Comparison of ENCODE assay signal across 9 cellular contexts in genomic region chrX:18886005-18886343, GRCh38.
A peak's percentile ranks its signal among the peaks of the same experiment; 100 is the strongest.
DNase-seq lines count a peak whose midpoint lies in the region; ATAC-seq and TF ChIP-seq lines count a peak whose summit lies in the region.
"Had no signal": no experiment of that assay in that cellular context is flagged by ENCODE, and none has a peak within 500 bp of the region (broad histone marks: within the 10 kb centered on the region; RNA-seq: fewer than 3 reads in every experiment).

No MANE protein-coding gene starts in this region.

- no peaks in the 10 kb centered on the region for H3K9me3 Mint-ChIP-seq in activated CD4-positive, alpha-beta T cell treated with anti-CD3 and anti-CD28 coated beads for 36 hours (ENCODE audit: low read depth)
- H3K9me3 Mint-ChIP-seq in activated T-helper 1 cell treated with anti-CD3 and anti-CD28 coated beads, Interleukin-12 subunit alpha, Interleukin-12 subunit beta, Interleukin-2, Interleukin-4 antibody, amounts not matched to agents 30 ng/mL and 10 ng/mL and 1 ng/mL, durations not matched to agents 14 hours and 24 hours and 36 hours, result no peaks in the 10 kb centered on the region

- no peak for TF ChIP-seq POLR2A in transverse colon (IDR thresholded peaks at IDR 0.05)

- peak; percentile 47 for ATAC-seq in activated CD4-positive, alpha-beta T cell treated with anti-CD3 and anti-CD28 coated beads for 36 hours
- ATAC-seq in HG02981 (IDR thresholded peaks at IDR 0.05; ENCODE audit: unreplicated experiment) (peak; percentile 28), left colon (peak; percentile 3)

- no peaks in the 10 kb centered on the region for H3K9me3 ChIP-seq in transverse colon

- H3K4me3 Mint-ChIP-seq in activated CD4-positive, alpha-beta T cell treated with anti-CD3 and anti-CD28 coated beads for 36 hours, result peak overlapping the region; percentile 68
- H3K4me3 Mint-ChIP-seq in activated T-helper 1 cell treated with anti-CD3 and anti-CD28 coated beads, Interleukin-12 subunit alpha, Interleukin-12 subunit beta, Interleukin-2, Interleukin-4 antibody, amounts not matched to agents 30 ng/mL and 10 ng/mL and 1 ng/mL, durations not matched to agents 14 hours and 24 hours and 36 hours, result peak overlapping the region; percentile 85

- no peaks in the 10 kb centered on the region for H3K27me3 Mint-ChIP-seq in activated CD4-positive, alpha-beta T cell treated with anti-CD3 and anti-CD28 coated beads for 36 hours
- H3K27me3 Mint-ChIP-seq in activated T-helper 1 cell treated with anti-CD3 and anti-CD28 coated beads, Interleukin-12 subunit alpha, Interleukin-12 subunit beta, Interleukin-2, Interleukin-4 antibody, amounts not matched to agents 30 ng/mL and 10 ng/mL and 1 ng/mL, durations not matched to agents 14 hours and 24 hours and 36 hours (ENCODE audit: insufficient read depth), result peaks cover 2% of the 10 kb centered on the region

- H3K4me3 ChIP-seq in transverse colon, result peak overlapping the region in 3 of 4 donors; percentile 24 to 51 (median 27)

- TF ChIP-seq EP300 in transverse colon (IDR thresholded peaks at IDR 0.05; ENCODE audit: low read depth), result no peak

- in situ Hi-C loops in transverse colon (cut with MboI; ENCODE audit: low pct_ligation_motif_present in 1 of 4, low pct_unique_long_range_greater_than_20kb in 1 of 4, low sequenced_read_pairs in 3 of 4), result loop anchor here in 3 of 4 donors (25.0 kb wide), 1 partner anchor 474 kb away; no protein-coding TSS in a partner anchor

- H3K4me1 Mint-ChIP-seq in activated CD4-positive, alpha-beta T cell treated with anti-CD3 and anti-CD28 coated beads for 36 hours, result peaks cover 29% of the 10 kb centered on the region
- H3K4me1 Mint-ChIP-seq in activated T-helper 1 cell treated with anti-CD3 and anti-CD28 coated beads, Interleukin-12 subunit alpha, Interleukin-12 subunit beta, Interleukin-2, Interleukin-4 antibody, amounts not matched to agents 30 ng/mL and 10 ng/mL and 1 ng/mL, durations not matched to agents 14 hours and 24 hours and 36 hours (ENCODE audit: low read depth), result peaks cover 19% of the 10 kb centered on the region

- peak overlapping the region; percentile 67 to 84 (median 79) for H3K27ac ChIP-seq in transverse colon

- H3K4me1 ChIP-seq in transverse colon, result peaks cover 0 to 21% (median 10%) of the 10 kb centered on the region in 4 donors

- 45% methylated on average over 12 of the region's 12 CpGs; no CpG with 5 or more reads in 1 of the 2 donors for WGBS in transverse colon (ENCODE audit: low coverage in 1 of 2), 2 donors

- no peaks in the 10 kb centered on the region for H3K36me3 Mint-ChIP-seq in activated CD4-positive, alpha-beta T cell treated with anti-CD3 and anti-CD28 coated beads for 36 hours (ENCODE audit: low read depth)
- peaks cover 3% of the 10 kb centered on the region for H3K36me3 Mint-ChIP-seq in activated T-helper 1 cell treated with anti-CD3 and anti-CD28 coated beads, Interleukin-12 subunit alpha, Interleukin-12 subunit beta, Interleukin-2, Interleukin-4 antibody, amounts not matched to agents 30 ng/mL and 10 ng/mL and 1 ng/mL, durations not matched to agents 14 hours and 24 hours and 36 hours (ENCODE audit: low read depth)

- no peak for TF ChIP-seq CTCF in transverse colon (IDR thresholded peaks at IDR 0.05)

- DNase-seq in activated CD4-positive, alpha-beta T cell treated with anti-CD3 and anti-CD28 coated beads for 36 hours, result peak; percentile 23
- no peak for DNase-seq in activated CD4-positive, alpha-beta T cell treated with anti-CD3 and anti-CD28 coated beads, Interleukin-2, amount 50 U/mL, for 4 hours
- no peak for DNase-seq in activated T-helper 1 cell treated with anti-CD3 and anti-CD28 coated beads, Interleukin-12 subunit alpha, Interleukin-12 subunit beta, Interleukin-2, Interleukin-4 antibody, amounts not matched to agents 30 ng/mL and 10 ng/mL and 1 ng/mL, durations not matched to agents 14 hours and 24 hours and 36 hours (ENCODE audit: low spot score)
- no peak for DNase-seq in left colon
- DNase-seq in transverse colon, result no peak
- no peak for DNase-seq in T-helper 9 cell
- DNase-seq in stimulated activated CD4-positive, alpha-beta T cell treated with anti-CD3 and anti-CD28 coated beads, Interleukin-2, amount 100 ng/mL, for 48 hours, result no peak
- DNase-seq: DND-41 had no signal

- H3K27me3 ChIP-seq in transverse colon, result no peaks in the 10 kb centered on the region

- H3K27ac Mint-ChIP-seq in activated CD4-positive, alpha-beta T cell treated with anti-CD3 and anti-CD28 coated beads for 36 hours, result peak overlapping the region; percentile 90
- H3K27ac Mint-ChIP-seq in activated T-helper 1 cell treated with anti-CD3 and anti-CD28 coated beads, Interleukin-12 subunit alpha, Interleukin-12 subunit beta, Interleukin-2, Interleukin-4 antibody, amounts not matched to agents 30 ng/mL and 10 ng/mL and 1 ng/mL, durations not matched to agents 14 hours and 24 hours and 36 hours, result peak overlapping the region; percentile 85

- intact Hi-C loops in activated CD4-positive, alpha-beta T cell treated with anti-CD3 and anti-CD28 coated beads for 36 hours (cut with DNase I, micrococcal nuclease), result loop anchor here (1.0 to 10.0 kb wide), 6 partner anchors 99 to 494 kb away; partner anchors contain the start of genes CDKL5 (in 2 of the 2) and PHKA2 (in 1 of the 2)
- intact Hi-C loops in activated T-helper 1 cell treated with anti-CD3 and anti-CD28 coated beads, Interleukin-12 subunit alpha, Interleukin-12 subunit beta, Interleukin-2, Interleukin-4 antibody, amounts not matched to agents 30 ng/mL and 10 ng/mL and 1 ng/mL, durations not matched to agents 14 hours and 24 hours and 36 hours (cut with micrococcal nuclease), result loop anchor here (1.0 to 2.0 kb wide), 4 partner anchors 99 to 495 kb away; partner anchors contain the start of gene CDKL5
- intact Hi-C loops in left colon (cut with DNase I, micrococcal nuclease), result no loop called here
- intact Hi-C loops in transverse colon (cut with DNase I; ENCODE audit: low total_unique reads), result loop anchor here (5.0 kb wide), 1 partner anchor 1139 kb away; no protein-coding TSS in a partner anchor

- POLR2A ChIA-PET in activated CD4-positive, alpha-beta T cell treated with anti-CD3 and anti-CD28 coated beads for 36 hours (lab: Charles Lee), result no interaction called here

- H3K36me3 ChIP-seq in transverse colon, result no peaks in the 10 kb centered on the region

- CTCF ChIA-PET in activated CD4-positive, alpha-beta T cell treated with anti-CD3 and anti-CD28 coated beads for 36 hours (lab: Charles Lee), result interaction anchor here (0.6 to 0.8 kb wide), 3 partner anchors 24 to 879 kb away, joined by 3 to 5 read pairs (median 3); no protein-coding TSS in a partner anchor

Comparison
In these comparisons a context has a peak if more than half of its experiments do, and no peak if none do; other contexts are left out.
1. intact Hi-C loops: an anchor here in activated CD4-positive, alpha-beta T cell treated with anti-CD3 and anti-CD28 coated beads for 36 hours (1.0 to 10.0 kb wide), activated T-helper 1 cell treated with anti-CD3 and anti-CD28 coated beads, Interleukin-12 subunit alpha, Interleukin-12 subunit beta, Interleukin-2, Interleukin-4 antibody, amounts not matched to agents 30 ng/mL and 10 ng/mL and 1 ng/mL, durations not matched to agents 14 hours and 24 hours and 36 hours (1.0 to 2.0 kb wide) and transverse colon (5.0 kb wide); none called in left colon.